ENCODE assay signal across 13 cellular contexts in genomic region chr4:173289351-173289725, GRCh38. TPM values are rescaled to one million over a fixed set of nuclear protein-coding genes. Genes with fewer than 3 reads are reported as not detected.
DNase-seq lines count a peak whose midpoint lies in the region; ATAC-seq, FAIRE-seq and TF ChIP-seq lines count a peak whose summit lies in the region.
"Had no signal": no experiment of that assay in that cellular context is flagged by ENCODE, and none has a peak within 500 bp of the region (broad histone marks: within the 10 kb centered on the region; RNA-seq: fewer than 3 reads in every experiment).

No MANE protein-coding gene starts in this region.

- H3K27ac ChIP-seq in heart left ventricle (no peak overlapping the region), right atrium auricular region (no peak overlapping the region)
- H3K27ac ChIP-seq: skin epidermis had no signal

- H3K36me3 Mint-ChIP-seq in type B pancreatic cell, result peaks cover 9% of the 10 kb centered on the region

- WGBS in heart left ventricle, 4 donors, result 55 to 64% (median 61%) methylated on average over 4 of the region's 4 CpGs

- H3K36me3 ChIP-seq in heart left ventricle (no peaks in the 10 kb centered on the region), right atrium auricular region (no peaks in the 10 kb centered on the region)

- peaks cover 0 to 31% (median 8%) of the 10 kb centered on the region in 12 donors for H3K9me3 ChIP-seq in heart left ventricle
- H3K9me3 ChIP-seq in right atrium auricular region, result peaks cover 0 to 10% of the 10 kb centered on the region in 2 donors

- peaks cover 14% of the 10 kb centered on the region for H3K4me1 Mint-ChIP-seq in type B pancreatic cell (ENCODE audit: unreplicated experiment)
- H3K4me1 Mint-ChIP-seq: memory B cell had no signal

- ATAC-seq in heart left ventricle, result peak in 1 of 4 donors; percentile 7

- TF ChIP-seq CTCF in heart left ventricle (IDR thresholded peaks at IDR 0.05) (no peak), right atrium auricular region (IDR thresholded peaks at IDR 0.05) (no peak), type B pancreatic cell (conservative IDR thresholded peaks at IDR 0.05) (no peak)

- peaks cover 0 to 7% (median 0%) of the 10 kb centered on the region in 12 donors for H3K4me1 ChIP-seq in heart left ventricle
- H3K4me1 ChIP-seq in right atrium auricular region, result peaks cover 0 to 5% of the 10 kb centered on the region in 2 donors

- no peaks in the 10 kb centered on the region for H3K27me3 Mint-ChIP-seq in type B pancreatic cell
- H3K27me3 Mint-ChIP-seq: memory B cell had no signal

- H3K4me3 Mint-ChIP-seq in type B pancreatic cell, result peak overlapping the region; percentile 53
- H3K4me3 Mint-ChIP-seq: memory B cell had no signal

- no peak for DNase-seq in heart left ventricle
- DNase-seq in right atrium auricular region (ENCODE audit: low spot score), result no peak
- peak; percentile 12 for DNase-seq in NCI-H146 treated with DMSO at 0.1 percent for 48 hours (lab: John Stamatoyannopoulos, UW; ENCODE audit: unreplicated experiment)
- peak; percentile 77 to 90 for DNase-seq in erythroblast (lab: John Stamatoyannopoulos, UW)
- DNase-seq in type B pancreatic cell (ENCODE audit: extremely low spot score, unreplicated experiment), result no peak
- DNase-seq in frontal cortex (ENCODE audit: low spot score in 2 of 2), result no peak
- no peak for DNase-seq in NCI-H2029 treated with DMSO at 0.1 percent for 48 hours (lab: John Stamatoyannopoulos, UW)
- DNase-seq in SK-N-DZ (ENCODE audit: low spot score), result no peak
- DNase-seq: C1 segment of cervical spinal cord; NK-92 treated with Interleukin-12 subunit alpha and Interleukin-12 subunit beta, amount 100 ng/mL, for 24 hours had no signal

- TF ChIP-seq POLR2A in heart left ventricle (IDR thresholded peaks at IDR 0.05) (no peak), erythroblast (IDR thresholded peaks at IDR 0.05; ENCODE audit: low read length) (peak; percentile 71)

- H3K4me3 ChIP-seq in heart left ventricle, result peak overlapping the region in 8 of 12 donors; percentile 18 to 51 (median 30)
- peak overlapping the region in 1 of 2 donors; percentile 35 for H3K4me3 ChIP-seq in right atrium auricular region
- H3K4me3 ChIP-seq: skin epidermis had no signal

- intact Hi-C loops in heart left ventricle (cut with DNase I), result loop anchor here in 1 of 10 donors (10.0 kb wide), 1 partner anchor 125 kb away; no protein-coding TSS in a partner anchor

- peaks cover 4% of the 10 kb centered on the region for H3K9me3 Mint-ChIP-seq in type B pancreatic cell
- H3K9me3 Mint-ChIP-seq: memory B cell had no signal

- H3K27me3 ChIP-seq in heart left ventricle (no peaks in the 10 kb centered on the region), right atrium auricular region (no peaks in the 10 kb centered on the region)

- no peak for FAIRE-seq in frontal cortex (lab: Jason Lieb, UNC)
- FAIRE-seq: TTC549 had no signal

- peak overlapping the region; percentile 43 for H3K27ac Mint-ChIP-seq in type B pancreatic cell

RNA-seq across cellular contexts. Expression of gene HMGB2, which starts 44.8 kb away (rescaled TPM):
- total RNA-seq in heart left ventricle, result 10 to 100 TPM; 28.5 to 67.5 (median 38.2) TPM
- 10 to 100 TPM; 46.8 to 88.9 TPM for polyA plus RNA-seq in heart left ventricle
- total RNA-seq in right atrium auricular region, result 10 to 100 TPM; 34.4 to 41.7 TPM
- total RNA-seq in type B pancreatic cell (ENCODE audit: low replicate concordance), result 67.7 and 201 TPM in 2 replicates
- total RNA-seq in frontal cortex, result 22.0 TPM
- polyA plus RNA-seq in SK-N-DZ (2014; cell fraction: cytosol; rRNA removed), result 493 and 516 TPM in 2 replicates
- 309 and 379 TPM in 2 replicates for polyA plus RNA-seq in SK-N-DZ (2014; cell fraction: nucleus; rRNA removed)

Comparison
In these comparisons a context has a peak if more than half of its experiments do, and no peak if none do; other contexts are left out.
1. DNase-seq: peak in NCI-H146 treated with DMSO at 0.1 percent for 48 hours (single experiment) and erythroblast (2 of 2); none in heart left ventricle (0 of 5), right atrium auricular region (single experiment), type B pancreatic cell (single experiment), frontal cortex (0 of 2), NCI-H2029 treated with DMSO at 0.1 percent for 48 hours (single experiment) and SK-N-DZ (single experiment).